9 cellular contexts compared by ENCODE assay signal in the genomic region with DNA sequence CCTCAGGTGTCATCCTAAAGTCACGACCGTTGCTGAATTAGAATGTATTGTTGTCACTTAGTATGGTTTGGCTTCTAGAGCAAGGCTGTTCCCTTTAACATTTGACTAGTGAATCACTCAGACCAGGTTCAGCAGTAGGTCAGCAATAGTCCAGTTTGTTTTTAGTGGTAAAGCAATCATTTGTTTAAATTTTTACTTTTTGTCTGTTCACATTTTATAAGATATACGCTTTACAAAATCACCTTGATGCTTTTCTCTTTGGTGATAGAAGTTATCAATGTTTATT. TPM values are rescaled to one million over a fixed set of nuclear protein-coding genes. Genes with fewer than 3 reads are reported as not detected.
A peak's percentile ranks its signal among the peaks of the same experiment; 100 is the strongest.
DNase-seq lines count a peak whose midpoint lies in the region; ATAC-seq, FAIRE-seq and TF ChIP-seq lines count a peak whose summit lies in the region.
"Had no signal": no experiment of that assay in that cellular context is flagged by ENCODE, and none has a peak within 500 bp of the region (broad histone marks: within the 10 kb centered on the region; RNA-seq: fewer than 3 reads in every experiment).

No MANE protein-coding gene starts in this region.

- H3K9me3 ChIP-seq in CD4-positive, alpha-beta T cell (ENCODE audit: control insufficient read depth, low read length) = no peaks in the 10 kb centered on the region
- H3K9me3 ChIP-seq in effector memory CD4-positive, alpha-beta T cell (ENCODE audit: control insufficient read depth, low read length) = no peaks in the 10 kb centered on the region

- intact Hi-C loops in CD4-positive, alpha-beta T cell (cut with DNase I, micrococcal nuclease) = loop anchor here (1.0 to 10.0 kb wide), 9 partner anchors 29 to 1859 kb away; partner anchors contain the start of genes MRPL33 (in 2 of the 2), FOSL2 (in 1 of the 2), IFT172 (in 1 of the 2) and RAB10 (in 1 of the 2)

- no peaks in the 10 kb centered on the region for H3K27me3 ChIP-seq in CD4-positive, alpha-beta T cell (ENCODE audit: control insufficient read depth, insufficient read depth, low read length)
- H3K27me3 ChIP-seq in KMS-11 (ENCODE audit: insufficient read depth, low read depth) = no peaks in the 10 kb centered on the region
- no peaks in the 10 kb centered on the region for H3K27me3 ChIP-seq in effector memory CD4-positive, alpha-beta T cell (replicated peaks; ENCODE audit: control insufficient read depth, insufficient read depth, low read length, poor library complexity, severe bottlenecking)

- DNase-seq in CD4-positive, alpha-beta T cell = no peak
- DNase-seq in cardiac fibroblast (ENCODE audit: low read depth in 2 of 2) = peak; percentile 26 to 49
- no peak for DNase-seq in NCI-H1092 treated with DMSO at 0.1 percent for 48 hours (lab: John Stamatoyannopoulos, UW)
- DNase-seq in GM12891 (ENCODE audit: insufficient read length, low spot score) = no peak
- DNase-seq in effector memory CD4-positive, alpha-beta T cell = no peak
- DNase-seq: NCI-H1417 treated with DMSO at 0.1 percent for 48 hours had no signal

- H3K27ac ChIP-seq in CD4-positive, alpha-beta T cell (ENCODE audit: low read depth, low read length) = no peak overlapping the region
- H3K27ac ChIP-seq in KMS-11 = no peak overlapping the region; the same call in 1 of the 2 replicates
- no peak overlapping the region for H3K27ac ChIP-seq in effector memory CD4-positive, alpha-beta T cell (ENCODE audit: insufficient read depth, low read length, poor library complexity, severe bottlenecking)

- FAIRE-seq in GM12891 (lab: Jason Lieb, UNC) = no peak

- POLR2A ChIA-PET in CD4-positive, alpha-beta T cell (lab: Charles Lee) = interaction anchor here (0.7 kb wide), 1 partner anchor 510 kb away, joined by 3 read pairs; no protein-coding TSS in a partner anchor

- no peak for TF ChIP-seq CTCF in CD4-positive, alpha-beta T cell (IDR thresholded peaks at IDR 0.05)
- TF ChIP-seq CTCF in KMS-11 (conservative IDR thresholded peaks at IDR 0.05; ENCODE audit: low read depth, low read length) = no peak
- no peak for TF ChIP-seq CTCF in cardiac fibroblast (IDR thresholded peaks at IDR 0.05; ENCODE audit: low read depth, low read length)
- TF ChIP-seq CTCF in nephron (IDR thresholded peaks at IDR 0.05; ENCODE audit: unreplicated experiment in 3 of 3) = no peak

- CTCF ChIA-PET in CD4-positive, alpha-beta T cell (lab: Charles Lee) = interaction anchor here (1.5 kb wide), 1 partner anchor 29 kb away, joined by 5 read pairs; no protein-coding TSS in a partner anchor

- H3K9me3 Mint-ChIP-seq in CD4-positive, alpha-beta T cell = no peaks in the 10 kb centered on the region
- H3K9me3 Mint-ChIP-seq in nephron = no peaks in the 10 kb centered on the region

- no peak for TF ChIP-seq POLR2A in GM12891 (IDR thresholded peaks at IDR 0.05; ENCODE audit: low read depth, low read length)

- H3K4me2 ChIP-seq in KMS-11 = peak overlapping the region; percentile 90; the same call in 1 of the 2 replicates

- no peak overlapping the region for H3K4me3 ChIP-seq in KMS-11 (IDR thresholded peaks at IDR 0.05; ENCODE audit: insufficient read depth, low read depth, low read length)
- H3K4me3 ChIP-seq in cardiac fibroblast (replicated peaks in 1 of 2; ENCODE audit: low read depth in 2 of 2, low read length in 2 of 2) = no peak overlapping the region
- no peak overlapping the region for H3K4me3 ChIP-seq in effector memory CD4-positive, alpha-beta T cell (ENCODE audit: insufficient read depth, low read depth, low read length, poor library complexity, severe bottlenecking)

- H3K79me2 ChIP-seq in KMS-11 (ENCODE audit: insufficient read depth, low read depth) = peaks cover 15% of the 10 kb centered on the region; the same call in 1 of the 2 replicates

- H3K9ac ChIP-seq in KMS-11 = no peak overlapping the region

- H3K27me3 Mint-ChIP-seq in CD4-positive, alpha-beta T cell = peaks cover 6% of the 10 kb centered on the region
- H3K27me3 Mint-ChIP-seq in nephron (ENCODE audit: low read depth) = peaks cover 5% of the 10 kb centered on the region

- ATAC-seq in CD4-positive, alpha-beta T cell (ENCODE audit: poor library complexity) = no peak
- ATAC-seq in GM19023 (IDR thresholded peaks at IDR 0.05; ENCODE audit: unreplicated experiment) = no peak

- H4K20me1 ChIP-seq in KMS-11 (ENCODE audit: insufficient read depth) = no peaks in the 10 kb centered on the region

- peak overlapping the region; percentile 97 for H3K4me3 Mint-ChIP-seq in CD4-positive, alpha-beta T cell
- peak overlapping the region; percentile 98 to 100 (median 100) for H3K4me3 Mint-ChIP-seq in nephron

- no peaks in the 10 kb centered on the region for H3K36me3 ChIP-seq in KMS-11 (ENCODE audit: insufficient read depth)
- peaks cover 13% of the 10 kb centered on the region for H3K36me3 ChIP-seq in effector memory CD4-positive, alpha-beta T cell (ENCODE audit: control insufficient read depth, insufficient read depth, low read length)

- peaks cover 67% of the 10 kb centered on the region for H3K4me1 Mint-ChIP-seq in CD4-positive, alpha-beta T cell (ENCODE audit: low read depth)
- H3K4me1 Mint-ChIP-seq in nephron = peaks cover 27% of the 10 kb centered on the region

- peak overlapping the region; percentile 100 for H3K27ac Mint-ChIP-seq in CD4-positive, alpha-beta T cell
- peak overlapping the region; percentile 98 to 100 (median 99) for H3K27ac Mint-ChIP-seq in nephron

- H3K36me3 Mint-ChIP-seq in CD4-positive, alpha-beta T cell (ENCODE audit: low read depth) = peaks cover 50% of the 10 kb centered on the region
- H3K36me3 Mint-ChIP-seq in nephron (ENCODE audit: low read depth) = peaks cover 5% of the 10 kb centered on the region

- H2AFZ ChIP-seq in KMS-11 (ENCODE audit: low read depth) = peak overlapping the region; percentile 95; the same call in 1 of the 2 replicates

- peaks cover 12% of the 10 kb centered on the region for H3K4me1 ChIP-seq in KMS-11 (ENCODE audit: low read depth, poor library complexity, severe bottlenecking)
- H3K4me1 ChIP-seq in effector memory CD4-positive, alpha-beta T cell (ENCODE audit: control insufficient read depth, insufficient read depth, low read length, poor library complexity, severe bottlenecking) = peaks cover 19% of the 10 kb centered on the region

TF ChIP-seq in GM12891, 5 proteins besides CTCF, POLR2A, EP300 and RAD21:
- TF ChIP-seq SPI1 (IDR thresholded peaks at IDR 0.05; ENCODE audit: low read depth, low read length) = no peak
- no peak for TF ChIP-seq TAF1 (IDR thresholded peaks at IDR 0.05; ENCODE audit: low read depth, low read length)
- no peak for TF ChIP-seq POU2F2 (IDR thresholded peaks at IDR 0.05; ENCODE audit: low read depth, low read length)
- no peak for TF ChIP-seq PAX5 (IDR thresholded peaks at IDR 0.05; ENCODE audit: insufficient read depth, low read length, severe bottlenecking)

RNA-seq across cellular contexts. Expression of gene BABAM2, which starts 1.2 kb away (rescaled TPM):
- 10 to 100 TPM; 29.2 to 32.8 TPM for total RNA-seq in CD4-positive, alpha-beta T cell
- 26.5 TPM for polyA plus RNA-seq in GM12891 (2012; ENCODE audit: low read depth, missing spikeins)

RNA-seq across cellular contexts. Expression of gene RBKS, which starts 1.6 kb away (rescaled TPM):
- 1 to 10 TPM; 2.6 to 3.0 TPM for total RNA-seq in CD4-positive, alpha-beta T cell
- polyA plus RNA-seq in GM12891 (2012; ENCODE audit: low read depth, missing spikeins) = 0.87 TPM

Comparison
In these comparisons a context has a peak if more than half of its experiments do, and no peak if none do; other contexts are left out.
1. DNase-seq: peak in cardiac fibroblast (2 of 2); none in CD4-positive, alpha-beta T cell (0 of 10), NCI-H1092 treated with DMSO at 0.1 percent for 48 hours (single experiment), GM12891 (single experiment) and effector memory CD4-positive, alpha-beta T cell (0 of 3).